In genomic region chr17:77423589-77424451, GRCh38 we compare ENCODE assay signal across 8 cellular contexts.
A peak's percentile ranks its signal among the peaks of the same experiment; 100 is the strongest.
DNase-seq lines count a peak whose midpoint lies in the region; ATAC-seq and TF ChIP-seq lines count a peak whose summit lies in the region.

No MANE protein-coding gene starts in this region.

- no peak overlapping the region for H2BK120ac ChIP-seq in H9 (ENCODE audit: low read depth, low read length, poor library complexity, severe bottlenecking)

- H3K36me3 Mint-ChIP-seq in H9 (ENCODE audit: insufficient read depth in 1 of 3, low read depth in 3 of 3) (peaks cover 0 to 2% (median 0%) of the 10 kb centered on the region in 3 experiments; a peak in 2 of 7 replicates), immature natural killer cell (no peaks in the 10 kb centered on the region)

- no peak for DNase-seq in H9
- peak; percentile 95 for DNase-seq in astrocyte of the spinal cord (ENCODE audit: low read depth, low spot score)
- DNase-seq in immature natural killer cell = no peak
- DNase-seq in NCI-H82 treated with DMSO at 0.1 percent for 48 hours (lab: John Stamatoyannopoulos, UW; ENCODE audit: unreplicated experiment) = no peak
- no peak for DNase-seq in stimulated activated CD4-positive, alpha-beta T cell treated with anti-CD3 and anti-CD28 coated beads, Interleukin-15, amount 100 ng/mL, for 24 hours
- DNase-seq in stimulated activated CD8-positive, alpha-beta memory T cell treated with anti-CD3 and anti-CD28 coated beads, Interleukin-4, amount 100 ng/mL, for 48 hours = no peak

- no peak overlapping the region for H2BK12ac ChIP-seq in H9 (ENCODE audit: insufficient read length, low read depth, low read length)

- no peak overlapping the region for H3K4me3 Mint-ChIP-seq in H9
- no peak overlapping the region for H3K4me3 Mint-ChIP-seq in immature natural killer cell

- no peak overlapping the region for H2BK20ac ChIP-seq in H9 (ENCODE audit: low read depth, low read length, poor library complexity, severe bottlenecking)

- H3K4me1 Mint-ChIP-seq in H9 = peaks cover 45 to 76% of the 10 kb centered on the region in 2 experiments
- peaks cover 70 to 72% of the 10 kb centered on the region in 2 donors for H3K4me1 Mint-ChIP-seq in immature natural killer cell

- H3K23ac ChIP-seq in H9 (ENCODE audit: insufficient read length, low read depth, low read length) = no peak overlapping the region

- peak overlapping the region in 2 of 3 experiments; percentile 36 to 81; a peak in 2 of 7 replicates for H3K27ac Mint-ChIP-seq in H9
- H3K27ac Mint-ChIP-seq in immature natural killer cell = peak overlapping the region in 4 of 6 donors; percentile 7 to 79 (median 46)

- H3K18ac ChIP-seq in H9 (ENCODE audit: insufficient read length, low read depth, low read length) = no peak overlapping the region

- no peak overlapping the region for H3K56ac ChIP-seq in H9 (ENCODE audit: insufficient read length, low read depth, low read length)

- no peaks in the 10 kb centered on the region for H3K23me2 ChIP-seq in H9 (ENCODE audit: insufficient read length, low read depth, low read length, poor library complexity, severe bottlenecking)

- H2BK15ac ChIP-seq in H9 (ENCODE audit: low read depth, low read length) = no peak overlapping the region

- H3K9ac ChIP-seq in H9 (ENCODE audit: extremely low read depth, insufficient read length, low read length) (no peak overlapping the region), skeletal muscle tissue (ENCODE audit: low read depth in 1 of 3, low read length in 3 of 3) (peak overlapping the region; percentile 7 to 59 (median 50))

- no peak overlapping the region for H3K14ac ChIP-seq in H9 (ENCODE audit: insufficient read depth, low read length)

- no peak overlapping the region for H3K4me3 ChIP-seq in astrocyte of the spinal cord (ENCODE audit: low read depth, low read length)
- peak overlapping the region; percentile 14 to 55 (median 17) for H3K4me3 ChIP-seq in skeletal muscle tissue (ENCODE audit: low read length in 3 of 3)

- ATAC-seq in GM18868 (IDR thresholded peaks at IDR 0.05; ENCODE audit: unreplicated experiment) = no peak

- no peak overlapping the region for H3K4me2 ChIP-seq in H9 (ENCODE audit: insufficient read depth, insufficient read length, low read length)

- WGBS in H9 (ENCODE audit: extremely low coverage, insufficient read length, low lambda C conversion rate) = no CpG with 5 or more reads among the region's 31 CpGs

- no peak overlapping the region for H2BK5ac ChIP-seq in H9 (ENCODE audit: insufficient read length, low read length)

- peaks cover 5% of the 10 kb centered on the region for H4K20me1 ChIP-seq in H9 (ENCODE audit: control insufficient read depth, insufficient read depth, insufficient read length)

- H3K36me3 ChIP-seq in skeletal muscle tissue (ENCODE audit: control insufficient read depth in 3 of 3, insufficient read depth in 3 of 3, low read length in 3 of 3) = no peaks in the 10 kb centered on the region

- H4K91ac ChIP-seq in H9 (ENCODE audit: insufficient read length, low read depth, low read length) = no peak overlapping the region

- H3K9me3 ChIP-seq in H9 (ENCODE audit: control insufficient read depth, low read depth, low read length) (no peaks in the 10 kb centered on the region), skeletal muscle tissue (ENCODE audit: control insufficient read depth in 3 of 3, low read length in 3 of 3) (no peaks in the 10 kb centered on the region)

- no peak overlapping the region for H4K5ac ChIP-seq in H9 (ENCODE audit: insufficient read length, low read depth, low read length)

- no peak for TF ChIP-seq CTCF in H9 (conservative IDR thresholded peaks at IDR 0.05)
- no peak for TF ChIP-seq CTCF in astrocyte of the spinal cord (IDR thresholded peaks at IDR 0.05; ENCODE audit: low read depth, low read length)

- in situ Hi-C loops in astrocyte of the spinal cord (cut with HindIII; ENCODE audit: low sequenced_read_pairs) = no loop called here

- no peak overlapping the region for H2AK5ac ChIP-seq in H9 (ENCODE audit: insufficient read length, low read length)

- no peak overlapping the region for H2AFZ ChIP-seq in H9 (ENCODE audit: low read length)

- no peaks in the 10 kb centered on the region for H3K79me1 ChIP-seq in H9 (ENCODE audit: insufficient read depth, low read depth, low read length, poor library complexity, severe bottlenecking)

- no peaks in the 10 kb centered on the region for H3K27me3 Mint-ChIP-seq in H9 (ENCODE audit: low read depth)
- H3K27me3 Mint-ChIP-seq in immature natural killer cell (ENCODE audit: low read depth in 3 of 3) = peaks cover 0 to 6% (median 0%) of the 10 kb centered on the region in 3 donors

- H3K4ac ChIP-seq in H9 (ENCODE audit: low read depth, low read length) = no peak overlapping the region

- no peak overlapping the region for H3T11ph ChIP-seq in H9 (ENCODE audit: low read length)

- H3K9me3 Mint-ChIP-seq in H9 = no peaks in the 10 kb centered on the region
- H3K9me3 Mint-ChIP-seq in immature natural killer cell = no peaks in the 10 kb centered on the region

- H3K27me3 ChIP-seq in H9 (ENCODE audit: insufficient read depth, low read length) (no peaks in the 10 kb centered on the region), skeletal muscle tissue (ENCODE audit: control insufficient read depth in 3 of 3, insufficient read depth in 3 of 3, low read length in 3 of 3) (no peaks in the 10 kb centered on the region)

- H3K79me2 ChIP-seq in H9 (ENCODE audit: insufficient read depth, low read length) = no peaks in the 10 kb centered on the region; the same call in 1 of the 2 replicates

- H4K8ac ChIP-seq in H9 (replicated peaks; ENCODE audit: insufficient read length, low read depth, low read length) = no peak overlapping the region

- H3K4me1 ChIP-seq in H9 (ENCODE audit: insufficient read depth, low read length) = peaks cover 19% of the 10 kb centered on the region; the same call in 1 of the 2 replicates
- H3K4me1 ChIP-seq in skeletal muscle tissue (ENCODE audit: control insufficient read depth in 3 of 3, insufficient read depth in 3 of 3, low read length in 3 of 3) = peaks cover 85 to 94% (median 93%) of the 10 kb centered on the region in 3 donors

- no peak overlapping the region for H3K27ac ChIP-seq in H9 (ENCODE audit: insufficient read length, low read depth, low read length)
- H3K27ac ChIP-seq in skeletal muscle tissue (ENCODE audit: low read depth, low read length) = peak overlapping the region; percentile 96
